In the genomic region with DNA sequence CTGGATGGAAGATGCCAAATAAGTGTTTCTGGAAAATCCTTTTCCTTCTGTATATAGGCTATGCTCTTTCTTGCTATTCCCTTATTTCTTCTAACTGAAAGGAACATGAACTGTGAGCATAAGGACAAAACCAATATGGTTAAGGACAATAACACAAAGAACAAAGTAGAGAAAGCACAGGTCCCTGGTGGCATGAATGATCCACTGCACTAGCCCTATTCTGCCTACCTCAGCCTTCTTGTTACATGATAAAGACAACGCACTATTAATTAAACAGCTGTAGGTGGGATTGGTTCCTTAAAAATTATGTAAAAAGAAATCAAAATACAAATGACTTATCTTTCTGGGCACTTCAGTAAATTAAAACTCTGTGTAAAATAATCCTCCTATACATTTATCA, we compare ENCODE assay signal across 17 cellular contexts. TPM values are rescaled to one million over a fixed set of nuclear protein-coding genes. Genes with fewer than 3 reads are reported as not detected.
DNase-seq lines count a peak whose midpoint lies in the region; ATAC-seq and TF ChIP-seq lines count a peak whose summit lies in the region.
"Had no signal": no experiment of that assay in that cellular context is flagged by ENCODE, and none has a peak within 500 bp of the region (broad histone marks: within the 10 kb centered on the region; RNA-seq: fewer than 3 reads in every experiment).

No MANE protein-coding gene starts in this region.

- peaks cover 0 to 15% of the 10 kb centered on the region in 2 donors for H3K27me3 Mint-ChIP-seq in natural killer cell treated with Interleukin-12 subunit alpha and Interleukin-12 subunit beta and Interleukin-15 and Interleukin-18, amount 100 ng/mL, for 72 hours
- H3K27me3 Mint-ChIP-seq: activated naive CD8-positive, alpha-beta T cell treated with anti-CD3 and anti-CD28 coated beads, Interleukin-2, amount 10 ng/mL, durations not matched to agents 7 days and 5 days; T-helper 17 cell had no signal

- H3K9me3 Mint-ChIP-seq in natural killer cell treated with Interleukin-12 subunit alpha and Interleukin-12 subunit beta and Interleukin-15 and Interleukin-18, amount 100 ng/mL, for 72 hours: no peaks in the 10 kb centered on the region

- ATAC-seq in natural killer cell treated with Interleukin-12 subunit alpha and Interleukin-12 subunit beta and Interleukin-15 and Interleukin-18, amount 100 ng/mL, for 72 hours: no peak
- no peak for ATAC-seq in HG02870 (IDR thresholded peaks at IDR 0.05; ENCODE audit: unreplicated experiment)
- ATAC-seq: activated CD8-positive, alpha-beta T cell treated with anti-CD3 and anti-CD28 coated beads, Interleukin-2, amount 10 ng/mL, durations not matched to agents 7 days and 5 days; T-helper 17 cell had no signal

- H3K4me3 ChIP-seq in fibroblast of the aortic adventitia (ENCODE audit: low read depth, low read length): no peak overlapping the region
- H3K4me3 ChIP-seq: coronary artery had no signal

- no peak overlapping the region for H3K27ac Mint-ChIP-seq in natural killer cell treated with Interleukin-12 subunit alpha and Interleukin-12 subunit beta and Interleukin-15 and Interleukin-18, amount 100 ng/mL, for 72 hours
- H3K27ac Mint-ChIP-seq: activated CD8-positive, alpha-beta T cell treated with anti-CD3 and anti-CD28 coated beads, Interleukin-2, amount 10 ng/mL, durations not matched to agents 7 days and 5 days; activated naive CD8-positive, alpha-beta T cell treated with anti-CD3 and anti-CD28 coated beads, Interleukin-2, amount 10 ng/mL, durations not matched to agents 7 days and 5 days; T-helper 17 cell had no signal

- TF ChIP-seq CTCF in 22Rv1 (IDR thresholded peaks at IDR 0.05): peak; percentile 13; the same call in 1 of the 2 replicates
- peak; percentile 16 for TF ChIP-seq CTCF in fibroblast of the aortic adventitia (IDR thresholded peaks at IDR 0.05; ENCODE audit: insufficient read depth, low read length)

- peaks cover 0 to 7% of the 10 kb centered on the region in 2 donors for H3K4me1 Mint-ChIP-seq in natural killer cell treated with Interleukin-12 subunit alpha and Interleukin-12 subunit beta and Interleukin-15 and Interleukin-18, amount 100 ng/mL, for 72 hours (ENCODE audit: low read depth in 2 of 2)

- DNase-seq in DMS114 treated with DMSO at 0.1 percent for 48 hours (lab: John Stamatoyannopoulos, UW; ENCODE audit: unreplicated experiment): peak; percentile 18
- DNase-seq in NCI-H69 (lab: John Stamatoyannopoulos, UW): peak; percentile 9
- DNase-seq in fibroblast of the aortic adventitia (ENCODE audit: low read depth): no peak
- DNase-seq in natural killer cell treated with Interleukin-12 subunit alpha and Interleukin-12 subunit beta and Interleukin-15 and Interleukin-18, amount 100 ng/mL, for 72 hours (ENCODE audit: low spot score): no peak
- DNase-seq in superior temporal gyrus (ENCODE audit: extremely low spot score): no peak
- DNase-seq in NCI-H1694 (lab: John Stamatoyannopoulos, UW): no peak
- DNase-seq: activated CD8-positive, alpha-beta T cell treated with anti-CD3 and anti-CD28 coated beads, Interleukin-2, amount 10 ng/mL, durations not matched to agents 7 days and 5 days; activated naive CD8-positive, alpha-beta T cell treated with anti-CD3 and anti-CD28 coated beads, Interleukin-2, amount 10 ng/mL, durations not matched to agents 7 days and 5 days; left ventricle myocardium inferior; NCI-H2029 treated with DMSO at 0.1 percent for 48 hours; nucleus accumbens; T-helper 17 cell had no signal

- no peaks in the 10 kb centered on the region for H3K36me3 Mint-ChIP-seq in natural killer cell treated with Interleukin-12 subunit alpha and Interleukin-12 subunit beta and Interleukin-15 and Interleukin-18, amount 100 ng/mL, for 72 hours

- no peak overlapping the region for H3K4me3 Mint-ChIP-seq in natural killer cell treated with Interleukin-12 subunit alpha and Interleukin-12 subunit beta and Interleukin-15 and Interleukin-18, amount 100 ng/mL, for 72 hours
- H3K4me3 Mint-ChIP-seq: activated naive CD8-positive, alpha-beta T cell treated with anti-CD3 and anti-CD28 coated beads, Interleukin-2, amount 10 ng/mL, durations not matched to agents 7 days and 5 days; T-helper 17 cell had no signal

- peak overlapping the region; percentile 91 for H3K27ac ChIP-seq in 22Rv1
- H3K27ac ChIP-seq: coronary artery, KMS-11, vagina had no signal

RNA-seq across cellular contexts. Expression of a gene that starts 1.9 kb away (rescaled TPM):
- total RNA-seq in fibroblast of the aortic adventitia (ENCODE audit: low replicate concordance): 28.7 and 55.7 TPM in 2 replicates
- 10 to 100 TPM; 45.1 to 55.6 TPM for total RNA-seq in natural killer cell treated with Interleukin-12 subunit alpha and Interleukin-12 subunit beta and Interleukin-15 and Interleukin-18, amount 100 ng/mL, for 72 hours

Comparison
In these comparisons a context has a peak if more than half of its experiments do, and no peak if none do; other contexts are left out.
1. DNase-seq: peak in DMS114 treated with DMSO at 0.1 percent for 48 hours (single experiment) and NCI-H69 (single experiment); none in fibroblast of the aortic adventitia (single experiment), natural killer cell treated with Interleukin-12 subunit alpha and Interleukin-12 subunit beta and Interleukin-15 and Interleukin-18, amount 100 ng/mL, for 72 hours (single experiment), superior temporal gyrus (single experiment) and NCI-H1694 (single experiment).